1 cellular context compared by ENCODE assay signal in the genomic region with DNA sequence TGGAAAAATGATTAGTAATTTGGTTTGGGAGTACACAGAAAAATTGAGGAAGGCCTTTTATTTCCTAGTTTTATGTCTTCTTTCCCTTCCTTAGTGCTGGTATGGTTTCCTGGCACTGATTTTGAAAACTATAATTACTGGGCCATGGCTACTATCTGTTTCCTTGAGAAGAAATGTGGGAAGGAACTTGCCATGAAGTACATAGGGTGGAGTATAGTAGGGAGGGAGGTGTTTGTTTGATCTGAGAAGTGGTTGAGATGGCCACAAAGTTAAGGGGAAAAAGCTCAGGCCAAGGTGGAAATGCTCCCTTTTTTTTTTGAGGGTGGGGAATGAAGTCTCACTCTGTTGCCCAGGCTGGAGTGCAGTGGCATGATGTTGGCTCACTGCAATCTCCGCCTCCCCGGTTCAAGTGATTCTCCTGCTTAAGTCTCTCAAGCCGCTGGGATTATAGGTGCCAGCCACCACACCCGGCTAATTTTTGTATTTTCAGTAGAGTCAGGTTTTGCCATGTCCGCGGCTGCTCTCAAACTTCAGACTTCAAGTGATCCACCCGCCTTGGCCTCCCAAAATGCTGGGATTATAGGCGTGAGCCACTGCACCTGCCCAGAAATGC.
TF ChIP-seq lines count a peak whose summit lies in the region.

No MANE protein-coding gene starts in this region.

TF ChIP-seq in GM23338, 12 proteins besides CTCF, POLR2A, EP300 and RAD21:
- TF ChIP-seq, protein P1, sequence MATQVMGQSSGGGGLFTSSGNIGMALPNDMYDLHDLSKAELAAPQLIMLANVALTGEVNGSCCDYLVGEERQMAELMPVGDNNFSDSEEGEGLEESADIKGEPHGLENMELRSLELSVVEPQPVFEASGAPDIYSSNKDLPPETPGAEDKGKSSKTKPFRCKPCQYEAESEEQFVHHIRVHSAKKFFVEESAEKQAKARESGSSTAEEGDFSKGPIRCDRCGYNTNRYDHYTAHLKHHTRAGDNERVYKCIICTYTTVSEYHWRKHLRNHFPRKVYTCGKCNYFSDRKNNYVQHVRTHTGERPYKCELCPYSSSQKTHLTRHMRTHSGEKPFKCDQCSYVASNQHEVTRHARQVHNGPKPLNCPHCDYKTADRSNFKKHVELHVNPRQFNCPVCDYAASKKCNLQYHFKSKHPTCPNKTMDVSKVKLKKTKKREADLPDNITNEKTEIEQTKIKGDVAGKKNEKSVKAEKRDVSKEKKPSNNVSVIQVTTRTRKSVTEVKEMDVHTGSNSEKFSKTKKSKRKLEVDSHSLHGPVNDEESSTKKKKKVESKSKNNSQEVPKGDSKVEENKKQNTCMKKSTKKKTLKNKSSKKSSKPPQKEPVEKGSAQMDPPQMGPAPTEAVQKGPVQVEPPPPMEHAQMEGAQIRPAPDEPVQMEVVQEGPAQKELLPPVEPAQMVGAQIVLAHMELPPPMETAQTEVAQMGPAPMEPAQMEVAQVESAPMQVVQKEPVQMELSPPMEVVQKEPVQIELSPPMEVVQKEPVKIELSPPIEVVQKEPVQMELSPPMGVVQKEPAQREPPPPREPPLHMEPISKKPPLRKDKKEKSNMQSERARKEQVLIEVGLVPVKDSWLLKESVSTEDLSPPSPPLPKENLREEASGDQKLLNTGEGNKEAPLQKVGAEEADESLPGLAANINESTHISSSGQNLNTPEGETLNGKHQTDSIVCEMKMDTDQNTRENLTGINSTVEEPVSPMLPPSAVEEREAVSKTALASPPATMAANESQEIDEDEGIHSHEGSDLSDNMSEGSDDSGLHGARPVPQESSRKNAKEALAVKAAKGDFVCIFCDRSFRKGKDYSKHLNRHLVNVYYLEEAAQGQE (IDR thresholded peaks at IDR 0.05; ENCODE audit: unreplicated experiment) = no peak
- TF ChIP-seq CREB1 (CRISPR knock-in tag; IDR thresholded peaks at IDR 0.05; ENCODE audit: low read depth) (no peak), ZNF331 (CRISPR knock-in tag; IDR thresholded peaks at IDR 0.05; ENCODE audit: low read depth) (no peak), STAT1 (IDR thresholded peaks at IDR 0.05; ENCODE audit: unreplicated experiment) (no peak), JUNB (IDR thresholded peaks at IDR 0.05; ENCODE audit: unreplicated experiment) (no peak), EZH2 (IDR thresholded peaks at IDR 0.05; ENCODE audit: low read depth, unreplicated experiment) (no peak), EZH2phosphoT487 (IDR thresholded peaks at IDR 0.05; ENCODE audit: unreplicated experiment) (no peak), NANOG (IDR thresholded peaks at IDR 0.05; ENCODE audit: borderline replicate concordance) (no peak)
- TF ChIP-seq, protein P2, sequence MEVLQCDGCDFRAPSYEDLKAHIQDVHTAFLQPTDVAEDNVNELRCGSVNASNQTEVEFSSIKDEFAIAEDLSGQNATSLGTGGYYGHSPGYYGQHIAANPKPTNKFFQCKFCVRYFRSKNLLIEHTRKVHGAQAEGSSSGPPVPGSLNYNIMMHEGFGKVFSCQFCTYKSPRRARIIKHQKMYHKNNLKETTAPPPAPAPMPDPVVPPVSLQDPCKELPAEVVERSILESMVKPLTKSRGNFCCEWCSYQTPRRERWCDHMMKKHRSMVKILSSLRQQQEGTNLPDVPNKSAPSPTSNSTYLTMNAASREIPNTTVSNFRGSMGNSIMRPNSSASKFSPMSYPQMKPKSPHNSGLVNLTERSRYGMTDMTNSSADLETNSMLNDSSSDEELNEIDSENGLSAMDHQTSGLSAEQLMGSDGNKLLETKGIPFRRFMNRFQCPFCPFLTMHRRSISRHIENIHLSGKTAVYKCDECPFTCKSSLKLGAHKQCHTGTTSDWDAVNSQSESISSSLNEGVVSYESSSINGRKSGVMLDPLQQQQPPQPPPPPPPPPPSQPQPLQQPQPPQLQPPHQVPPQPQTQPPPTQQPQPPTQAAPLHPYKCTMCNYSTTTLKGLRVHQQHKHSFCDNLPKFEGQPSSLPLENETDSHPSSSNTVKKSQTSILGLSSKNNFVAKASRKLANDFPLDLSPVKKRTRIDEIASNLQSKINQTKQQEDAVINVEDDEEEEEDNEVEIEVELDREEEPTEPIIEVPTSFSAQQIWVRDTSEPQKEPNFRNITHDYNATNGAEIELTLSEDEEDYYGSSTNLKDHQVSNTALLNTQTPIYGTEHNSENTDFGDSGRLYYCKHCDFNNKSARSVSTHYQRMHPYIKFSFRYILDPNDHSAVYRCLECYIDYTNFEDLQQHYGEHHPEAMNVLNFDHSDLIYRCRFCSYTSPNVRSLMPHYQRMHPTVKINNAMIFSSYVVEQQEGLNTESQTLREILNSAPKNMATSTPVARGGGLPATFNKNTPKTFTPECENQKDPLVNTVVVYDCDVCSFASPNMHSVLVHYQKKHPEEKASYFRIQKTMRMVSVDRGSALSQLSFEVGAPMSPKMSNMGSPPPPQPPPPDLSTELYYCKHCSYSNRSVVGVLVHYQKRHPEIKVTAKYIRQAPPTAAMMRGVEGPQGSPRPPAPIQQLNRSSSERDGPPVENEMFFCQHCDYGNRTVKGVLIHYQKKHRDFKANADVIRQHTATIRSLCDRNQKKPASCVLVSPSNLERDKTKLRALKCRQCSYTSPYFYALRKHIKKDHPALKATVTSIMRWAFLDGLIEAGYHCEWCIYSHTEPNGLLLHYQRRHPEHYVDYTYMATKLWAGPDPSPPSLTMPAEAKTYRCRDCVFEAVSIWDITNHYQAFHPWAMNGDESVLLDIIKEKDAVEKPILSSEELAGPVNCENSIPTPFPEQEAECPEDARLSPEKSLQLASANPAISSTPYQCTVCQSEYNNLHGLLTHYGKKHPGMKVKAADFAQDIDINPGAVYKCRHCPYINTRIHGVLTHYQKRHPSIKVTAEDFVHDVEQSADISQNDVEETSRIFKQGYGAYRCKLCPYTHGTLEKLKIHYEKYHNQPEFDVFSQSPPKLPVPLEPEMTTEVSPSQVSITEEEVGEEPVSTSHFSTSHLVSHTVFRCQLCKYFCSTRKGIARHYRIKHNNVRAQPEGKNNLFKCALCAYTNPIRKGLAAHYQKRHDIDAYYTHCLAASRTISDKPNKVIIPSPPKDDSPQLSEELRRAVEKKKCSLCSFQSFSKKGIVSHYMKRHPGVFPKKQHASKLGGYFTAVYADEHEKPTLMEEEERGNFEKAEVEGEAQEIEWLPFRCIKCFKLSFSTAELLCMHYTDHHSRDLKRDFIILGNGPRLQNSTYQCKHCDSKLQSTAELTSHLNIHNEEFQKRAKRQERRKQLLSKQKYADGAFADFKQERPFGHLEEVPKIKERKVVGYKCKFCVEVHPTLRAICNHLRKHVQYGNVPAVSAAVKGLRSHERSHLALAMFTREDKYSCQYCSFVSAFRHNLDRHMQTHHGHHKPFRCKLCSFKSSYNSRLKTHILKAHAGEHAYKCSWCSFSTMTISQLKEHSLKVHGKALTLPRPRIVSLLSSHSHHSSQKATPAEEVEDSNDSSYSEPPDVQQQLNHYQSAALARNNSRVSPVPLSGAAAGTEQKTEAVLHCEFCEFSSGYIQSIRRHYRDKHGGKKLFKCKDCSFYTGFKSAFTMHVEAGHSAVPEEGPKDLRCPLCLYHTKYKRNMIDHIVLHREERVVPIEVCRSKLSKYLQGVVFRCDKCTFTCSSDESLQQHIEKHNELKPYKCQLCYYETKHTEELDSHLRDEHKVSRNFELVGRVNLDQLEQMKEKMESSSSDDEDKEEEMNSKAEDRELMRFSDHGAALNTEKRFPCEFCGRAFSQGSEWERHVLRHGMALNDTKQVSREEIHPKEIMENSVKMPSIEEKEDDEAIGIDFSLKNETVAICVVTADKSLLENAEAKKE (CRISPR knock-in tag; IDR thresholded peaks at IDR 0.05) = no peak
TF ChIP-seq in GM23338: peak in this region for 0.
